ENCODE assay signal across 14 cellular contexts in the genomic region with DNA sequence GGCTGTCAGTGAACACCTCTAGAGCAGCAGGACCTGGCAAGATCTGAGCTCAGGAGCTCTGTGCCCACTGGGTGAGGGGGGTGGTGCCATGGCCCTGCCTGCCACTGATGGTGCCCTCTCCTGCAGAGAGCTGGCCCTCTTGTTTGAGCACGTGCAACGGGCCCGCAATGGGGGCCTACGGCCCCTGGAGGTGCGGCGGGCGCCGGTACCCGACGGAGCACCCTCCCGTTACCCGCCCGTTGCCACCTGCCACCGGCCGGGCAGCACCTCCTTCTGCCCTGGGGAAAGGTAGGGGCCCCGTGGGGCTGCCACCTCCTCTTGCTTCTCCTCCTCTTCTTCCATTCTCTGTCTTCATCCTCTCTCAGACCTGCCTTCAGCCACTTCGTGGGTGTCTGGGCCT. TPM values are rescaled to one million over a fixed set of nuclear protein-coding genes. Genes with fewer than 3 reads are reported as not detected.
"Had no signal": no experiment of that assay in that cellular context is flagged by ENCODE, and none has a peak within 500 bp of the region (broad histone marks: within the 10 kb centered on the region; RNA-seq: fewer than 3 reads in every experiment).

No MANE protein-coding gene starts in this region.

- ATAC-seq: activated T-cell treated with anti-CD3 and anti-CD28 coated beads, Interleukin-2, amount 50 U/mL, for 4 hours; foreskin keratinocyte; left cardiac atrium; right cardiac atrium; stimulated activated effector memory CD8-positive, alpha-beta T cell treated with anti-CD3 and anti-CD28 coated beads, Interleukin-12 subunit alpha, Interleukin-12 subunit beta, amount 100 ng/mL, for 72 hours had no signal

- H3K4me1 ChIP-seq: foreskin keratinocyte had no signal

- H3K4me3 Mint-ChIP-seq: activated T-cell treated with anti-CD3 and anti-CD28 coated beads, Interleukin-2, amount 50 U/mL, for 4 hours; stimulated activated effector memory CD8-positive, alpha-beta T cell treated with anti-CD3 and anti-CD28 coated beads, Interleukin-12 subunit alpha, Interleukin-12 subunit beta, amount 100 ng/mL, for 72 hours; T-helper 2 cell treated with Interferon-gamma antibody and Interleukin-4, amounts not matched to agents 5 μg/mL and 100 μg/mL, for 36 hours had no signal

- H3K4me3 ChIP-seq: dorsolateral prefrontal cortex had no signal

- H3K36me3 Mint-ChIP-seq: stimulated activated effector memory CD8-positive, alpha-beta T cell treated with anti-CD3 and anti-CD28 coated beads, Interleukin-12 subunit alpha, Interleukin-12 subunit beta, amount 100 ng/mL, for 72 hours; type B pancreatic cell had no signal

- H3K9me3 Mint-ChIP-seq: activated T-cell treated with anti-CD3 and anti-CD28 coated beads, Interleukin-2, amount 50 U/mL, for 4 hours; stimulated activated effector memory CD8-positive, alpha-beta T cell treated with anti-CD3 and anti-CD28 coated beads, Interleukin-12 subunit alpha, Interleukin-12 subunit beta, amount 100 ng/mL, for 72 hours; T-helper 2 cell treated with Interferon-gamma antibody and Interleukin-4, amounts not matched to agents 5 μg/mL and 100 μg/mL, for 36 hours; type B pancreatic cell had no signal

- H3K27me3 ChIP-seq: brain microvascular endothelial cell, dorsolateral prefrontal cortex had no signal

- DNase-seq: activated CD4-positive, alpha-beta T cell treated with anti-CD3 and anti-CD28 coated beads for 1 hour; activated CD4-positive, alpha-beta T cell treated with anti-CD3 and anti-CD28 coated beads, Interleukin-2, amount 50 U/mL, for 48 hours; activated gamma-delta T cell treated with Interleukin-2 at 50 U/mL for 16 hours; activated T-cell treated with anti-CD3 and anti-CD28 coated beads, Interleukin-2, amount 50 U/mL, for 4 hours; dorsolateral prefrontal cortex; foreskin keratinocyte; head of caudate nucleus; left cardiac atrium; right cardiac atrium had no signal

- H3K27ac Mint-ChIP-seq: T-helper 2 cell treated with Interferon-gamma antibody and Interleukin-4, amounts not matched to agents 5 μg/mL and 100 μg/mL, for 36 hours had no signal

- H3K36me3 ChIP-seq: brain microvascular endothelial cell had no signal

- H3K27ac ChIP-seq: dorsolateral prefrontal cortex, foreskin keratinocyte had no signal

RNA-seq across cellular contexts. Expression of gene KCNQ4, which starts 40.4 kb away (rescaled TPM):
- total RNA-seq: foreskin keratinocyte, lung microvascular endothelial cell had no signal
